Comparison of ENCODE assay signal across 11 cellular contexts in genomic region chr1:154755858-154756730, GRCh38.
DNase-seq lines count a peak whose midpoint lies in the region; ATAC-seq, FAIRE-seq and TF ChIP-seq lines count a peak whose summit lies in the region.
"Had no signal": no experiment of that assay in that cellular context is flagged by ENCODE, and none has a peak within 500 bp of the region (broad histone marks: within the 10 kb centered on the region; RNA-seq: fewer than 3 reads in every experiment).

No MANE protein-coding gene starts in this region.

- TF ChIP-seq CTCF in fibroblast of pulmonary artery (IDR thresholded peaks at IDR 0.05; ENCODE audit: low read length, missing control alignments), result no peak

- H3K9me3 Mint-ChIP-seq in activated naive CD4-positive, alpha-beta T cell treated with anti-CD3 and anti-CD28 coated beads, Interleukin-2, amount 10 ng/mL, durations not matched to agents 7 days and 5 days, result no peaks in the 10 kb centered on the region
- H3K9me3 Mint-ChIP-seq: type B pancreatic cell had no signal

- peak; percentile 42 for DNase-seq in activated naive CD4-positive, alpha-beta T cell treated with anti-CD3 and anti-CD28 coated beads, Interleukin-2, amount 10 ng/mL, durations not matched to agents 7 days and 5 days
- no peak for DNase-seq in activated naive CD4-positive, alpha-beta T cell treated with Interleukin-2 at 50 U/mL for 16 hours
- DNase-seq in RKO (ENCODE audit: low spot score) (peak; percentile 13), fibroblast of pulmonary artery (ENCODE audit: low read depth) (peak; percentile 8), urothelium cell line (ENCODE audit: low spot score) (peak; percentile 37), hypothalamus (lab: John Stamatoyannopoulos, UW) (no peak), iPS-NIHi11 (ENCODE audit: low spot score) (no peak)
- DNase-seq: midbrain had no signal

- H3K4me3 ChIP-seq in fibroblast of pulmonary artery (replicated peaks; ENCODE audit: low read depth, low read length), result no peak overlapping the region

- no peak for ATAC-seq in HG03571 (IDR thresholded peaks at IDR 0.05; ENCODE audit: unreplicated experiment)

- H3K27me3 Mint-ChIP-seq in activated naive CD4-positive, alpha-beta T cell treated with anti-CD3 and anti-CD28 coated beads, Interleukin-2, amount 10 ng/mL, durations not matched to agents 7 days and 5 days, result peaks cover 17% of the 10 kb centered on the region

- peaks cover 73% of the 10 kb centered on the region for H3K4me1 Mint-ChIP-seq in activated naive CD4-positive, alpha-beta T cell treated with anti-CD3 and anti-CD28 coated beads, Interleukin-2, amount 10 ng/mL, durations not matched to agents 7 days and 5 days

- no peak overlapping the region for H3K4me3 Mint-ChIP-seq in activated naive CD4-positive, alpha-beta T cell treated with anti-CD3 and anti-CD28 coated beads, Interleukin-2, amount 10 ng/mL, durations not matched to agents 7 days and 5 days
- H3K4me3 Mint-ChIP-seq: type B pancreatic cell had no signal

- CTCF ChIA-PET in activated naive CD4-positive, alpha-beta T cell treated with anti-CD3 and anti-CD28 coated beads, Interleukin-2, amount 10 ng/mL, durations not matched to agents 7 days and 5 days (lab: Charles Lee), result interaction anchor here (0.5 to 1.1 kb wide), 2 partner anchors 8 to 787 kb away, joined by 3 read pairs; no protein-coding TSS in a partner anchor

- no peaks in the 10 kb centered on the region for H3K36me3 Mint-ChIP-seq in activated naive CD4-positive, alpha-beta T cell treated with anti-CD3 and anti-CD28 coated beads, Interleukin-2, amount 10 ng/mL, durations not matched to agents 7 days and 5 days
- H3K36me3 Mint-ChIP-seq: CD14-positive monocyte, type B pancreatic cell had no signal

- H3K27ac Mint-ChIP-seq in activated naive CD4-positive, alpha-beta T cell treated with anti-CD3 and anti-CD28 coated beads, Interleukin-2, amount 10 ng/mL, durations not matched to agents 7 days and 5 days, result peak overlapping the region; percentile 25
- H3K27ac Mint-ChIP-seq: type B pancreatic cell had no signal

- no peak for FAIRE-seq in urothelium cell line (lab: Jason Lieb, UNC)

Comparison
In these comparisons a context has a peak if more than half of its experiments do, and no peak if none do; other contexts are left out.
1. DNase-seq: peak in activated naive CD4-positive, alpha-beta T cell treated with anti-CD3 and anti-CD28 coated beads, Interleukin-2, amount 10 ng/mL, durations not matched to agents 7 days and 5 days (single experiment), RKO (single experiment), fibroblast of pulmonary artery (single experiment) and urothelium cell line (single experiment); none in activated naive CD4-positive, alpha-beta T cell treated with Interleukin-2 at 50 U/mL for 16 hours (single experiment), hypothalamus (0 of 51) and iPS-NIHi11 (single experiment).